In the genomic region with DNA sequence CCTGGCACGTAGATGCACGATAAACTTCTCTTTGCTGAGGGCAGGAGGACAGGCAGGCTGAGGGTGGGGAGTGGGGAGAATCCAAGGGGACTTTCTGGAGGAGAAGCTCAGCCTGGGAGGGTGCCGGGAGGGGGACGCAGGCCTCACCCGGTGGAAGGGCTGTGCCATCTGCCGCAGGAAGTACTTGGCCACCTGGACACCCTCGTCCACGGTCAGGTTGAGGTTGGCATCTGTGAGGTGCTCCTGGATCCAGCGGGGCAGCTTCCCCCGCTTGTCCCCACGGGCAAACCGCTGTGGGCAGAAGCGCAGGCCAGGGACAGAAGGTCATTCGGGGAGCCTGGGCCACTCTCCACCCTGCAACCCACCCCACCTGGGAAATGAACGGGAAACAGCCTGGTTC, we compare ENCODE assay signal across 33 cellular contexts. TPM values are rescaled to one million over a fixed set of nuclear protein-coding genes. Genes with fewer than 3 reads are reported as not detected.
"Had no signal": no experiment of that assay in that cellular context is flagged by ENCODE, and none has a peak within 500 bp of the region (broad histone marks: within the 10 kb centered on the region; RNA-seq: fewer than 3 reads in every experiment).

No MANE protein-coding gene starts in this region.

- ATAC-seq: activated naive CD8-positive, alpha-beta T cell treated with anti-CD3 and anti-CD28 coated beads, Interleukin-2, amount 50 U/mL, for 24 hours; activated T-cell treated with anti-CD3 and anti-CD28 coated beads, Interleukin-2, amount 50 U/mL, for 4 hours; PC-3; Right ventricle myocardium inferior; SK-N-SH treated with all-trans-retinoic acid at 6 μM for 48 hours; T-cell; T-helper 17 cell had no signal

- DNase-seq: activated CD4-positive, alpha-beta T cell treated with anti-CD3 and anti-CD28 coated beads, Interleukin-2, amount 10 ng/mL, durations not matched to agents 24 days and 14 days; activated CD4-positive, alpha-beta T cell treated with anti-CD3 and anti-CD28 coated beads, Interleukin-2, amount 50 U/mL, for 48 hours; activated CD4-positive, CD25-positive, alpha-beta regulatory T cell; activated CD8-positive, alpha-beta memory T cell treated with anti-CD3 and anti-CD28 coated beads, Interleukin-2, amount 50 U/mL, for 4 hours; activated gamma-delta T cell treated with Interleukin-2 at 50 U/mL for 16 hours; activated naive CD4-positive, alpha-beta T cell treated with anti-CD3 and anti-CD28 coated beads, Interleukin-2, amount 10 ng/mL, durations not matched to agents 7 days and 5 days; activated naive CD8-positive, alpha-beta T cell treated with anti-CD3 and anti-CD28 coated beads, Interleukin-2, amount 50 U/mL, for 24 hours; activated T-cell treated with anti-CD3 and anti-CD28 coated beads for 4 hours; activated T-cell treated with anti-CD3 and anti-CD28 coated beads, Interleukin-2, amount 50 U/mL, for 4 hours; anterior cingulate cortex; caudate nucleus; cerebellar nuclear complex; NCI-H1105; NCI-H1417 treated with DMSO at 0.1 percent for 48 hours; NCI-H187 treated with DMSO at 0.1 percent for 48 hours; NCI-H2081; NCI-H2171 treated with DMSO at 0.1 percent for 48 hours; NCI-H2227 treated with DMSO at 0.1 percent for 48 hours; NCI-H446; NCI-H510A treated with DMSO at 0.1 percent for 48 hours; PC-3; Peyer's patch; RPMI8226; SIG-M5; T-cell; T-helper 17 cell had no signal

- H3K9me3 ChIP-seq: Peyer's patch had no signal

- H3K27me3 ChIP-seq: Peyer's patch had no signal

- H3K4me3 ChIP-seq: Peyer's patch had no signal

- FAIRE-seq: bronchial epithelial cell had no signal

- H3K4me1 ChIP-seq: Peyer's patch had no signal

- H3K27ac ChIP-seq: Peyer's patch, VCaP had no signal

RNA-seq across cellular contexts. Expression of a gene that starts 11.5 kb away (rescaled TPM):
- total RNA-seq: activated CD4-positive, alpha-beta T cell treated with anti-CD3 and anti-CD28 coated beads, Interleukin-2, amount 10 ng/mL, durations not matched to agents 24 days and 14 days; activated T-cell treated with anti-CD3 and anti-CD28 coated beads, Interleukin-2, amount 50 U/mL, for 4 hours; activated T-helper 1 cell treated with anti-CD3 and anti-CD28 coated beads, Interleukin-12 subunit alpha, Interleukin-12 subunit beta, Interleukin-2, Interleukin-4 antibody, amounts not matched to agents 30 ng/mL and 10 ng/mL and 1 ng/mL, durations not matched to agents 14 hours and 24 hours and 36 hours; Peyer's patch; Right ventricle myocardium inferior; T-helper 17 cell had no signal

RNA-seq across cellular contexts. Expression of a gene that starts 29.4 kb away (rescaled TPM):
- total RNA-seq: activated CD4-positive, alpha-beta T cell treated with anti-CD3 and anti-CD28 coated beads, Interleukin-2, amount 10 ng/mL, durations not matched to agents 24 days and 14 days; activated T-cell treated with anti-CD3 and anti-CD28 coated beads, Interleukin-2, amount 50 U/mL, for 4 hours; activated T-helper 1 cell treated with anti-CD3 and anti-CD28 coated beads, Interleukin-12 subunit alpha, Interleukin-12 subunit beta, Interleukin-2, Interleukin-4 antibody, amounts not matched to agents 30 ng/mL and 10 ng/mL and 1 ng/mL, durations not matched to agents 14 hours and 24 hours and 36 hours; MCF 10A; PC-3; Peyer's patch; SK-MEL-5; T-cell; T-helper 17 cell had no signal
